ENCODE assay signal across 8 cellular contexts in genomic region chr1:92960395-92961130, GRCh38. TPM values are rescaled to one million over a fixed set of nuclear protein-coding genes. Genes with fewer than 3 reads are reported as not detected.
DNase-seq lines count a peak whose midpoint lies in the region; ATAC-seq, FAIRE-seq and TF ChIP-seq lines count a peak whose summit lies in the region.

No MANE protein-coding gene starts in this region.

- no peak overlapping the region for H3K14ac ChIP-seq in H1 (ENCODE audit: insufficient read length)

- peak overlapping the region; percentile 10 for H2BK120ac ChIP-seq in H1 (replicated peaks; ENCODE audit: low read depth, low read length)

- TF ChIP-seq POLR2A in GM19193 (IDR thresholded peaks at IDR 0.05; ENCODE audit: extremely low read depth, insufficient read depth, insufficient read length) (peak; percentile 42), H1 (IDR thresholded peaks at IDR 0.05; ENCODE audit: control extremely low read depth in 1 of 2, low read depth in 2 of 2, low read length in 2 of 2) (no peak)

- peak overlapping the region; percentile 71 to 82 (median 76) for H3K4me3 ChIP-seq in BLaER1 treated with 17β-estradiol and CSF1 and Interleukin-3, amounts not matched to agents 10 nM and 100 nM
- H3K4me3 ChIP-seq in H1 (ENCODE audit: extremely low read depth in 1 of 4, insufficient read depth in 2 of 4, low read depth in 3 of 4, low read length in 4 of 4), result peak overlapping the region; percentile 55 to 81 (median 63)

- H3K36me3 ChIP-seq in BLaER1 treated with 17β-estradiol and CSF1 and Interleukin-3, amounts not matched to agents 10 nM and 100 nM, result no peaks in the 10 kb centered on the region
- no peaks in the 10 kb centered on the region for H3K36me3 ChIP-seq in H1 (ENCODE audit: control insufficient read depth in 2 of 4, insufficient read depth in 4 of 4, low read length in 3 of 4)

- no peaks in the 10 kb centered on the region for H3K79me1 ChIP-seq in H1 (ENCODE audit: low read depth, low read length)

- CTCF ChIA-PET in activated CD8-positive, alpha-beta T cell treated with anti-CD3 and anti-CD28 coated beads, Interleukin-2, amount 10 ng/mL, durations not matched to agents 7 days and 5 days (lab: Charles Lee), result interaction anchor here (0.6 to 21.8 kb wide), 29 partner anchors 8 to 212 kb away, joined by 3 to 623 read pairs (median 6); partner anchors contain the start of genes MTF2 and RPL5
- CTCF ChIA-PET in H1 (lab: Charles Lee; ENCODE audit: partially characterized antibody), result interaction anchor here (0.6 to 6.9 kb wide), 17 partner anchors 8 to 128 kb away, joined by 3 to 61 read pairs (median 6); partner anchors contain the start of gene RPL5

- peak overlapping the region; percentile 17 to 94 (median 89); a peak in 21 of 22 replicates for H3K27ac ChIP-seq in BLaER1 treated with 17β-estradiol and CSF1 and Interleukin-3, amounts not matched to agents 10 nM and 100 nM
- H3K27ac ChIP-seq in H1 (ENCODE audit: low read depth, low read length), result no peak overlapping the region

- no peak overlapping the region for H3K23ac ChIP-seq in H1 (ENCODE audit: insufficient read length)

- peak overlapping the region; percentile 46; the same call in 1 of the 2 replicates for H2AFZ ChIP-seq in H1 (ENCODE audit: low read length)

- H3K9me3 ChIP-seq in BLaER1 treated with 17β-estradiol and CSF1 and Interleukin-3, amounts not matched to agents 10 nM and 100 nM (replicated peaks in 1 of 11), result no peaks in the 10 kb centered on the region
- H3K9me3 ChIP-seq in H1 (ENCODE audit: insufficient read depth in 2 of 2, low read depth in 1 of 2, low read length in 1 of 2), result no peaks in the 10 kb centered on the region

- peaks cover 10% of the 10 kb centered on the region for H3K36me3 Mint-ChIP-seq in activated CD8-positive, alpha-beta T cell treated with anti-CD3 and anti-CD28 coated beads, Interleukin-2, amount 10 ng/mL, durations not matched to agents 7 days and 5 days (ENCODE audit: low read depth)
- H3K36me3 Mint-ChIP-seq in memory B cell, result peaks cover 2% of the 10 kb centered on the region

- no peaks in the 10 kb centered on the region for H3K27me3 Mint-ChIP-seq in activated CD8-positive, alpha-beta T cell treated with anti-CD3 and anti-CD28 coated beads, Interleukin-2, amount 10 ng/mL, durations not matched to agents 7 days and 5 days (ENCODE audit: low read depth)
- no peaks in the 10 kb centered on the region for H3K27me3 Mint-ChIP-seq in memory B cell

- peak overlapping the region; percentile 96 for H3K27ac Mint-ChIP-seq in activated CD8-positive, alpha-beta T cell treated with anti-CD3 and anti-CD28 coated beads, Interleukin-2, amount 10 ng/mL, durations not matched to agents 7 days and 5 days
- H3K27ac Mint-ChIP-seq in memory B cell, result no peak overlapping the region

- H2AK5ac ChIP-seq in H1 (ENCODE audit: low read depth, low read length), result no peak overlapping the region

- peaks cover 36% of the 10 kb centered on the region for H3K4me1 Mint-ChIP-seq in activated CD8-positive, alpha-beta T cell treated with anti-CD3 and anti-CD28 coated beads, Interleukin-2, amount 10 ng/mL, durations not matched to agents 7 days and 5 days (ENCODE audit: low read depth)
- peaks cover 26% of the 10 kb centered on the region for H3K4me1 Mint-ChIP-seq in memory B cell

- H3K27me3 ChIP-seq in BLaER1 treated with 17β-estradiol and CSF1 and Interleukin-3, amounts not matched to agents 10 nM and 100 nM, result peaks cover 0 to 4% (median 0%) of the 10 kb centered on the region in 11 experiments; a peak in 1 of 22 replicates
- peaks cover 0 to 7% (median 2%) of the 10 kb centered on the region in 4 experiments; a peak in 4 of 7 replicates for H3K27me3 ChIP-seq in H1 (replicated peaks in 1 of 4; ENCODE audit: control insufficient read depth in 3 of 4, extremely low read depth in 1 of 4, insufficient read depth in 3 of 4, low read length in 3 of 4)

- no peak overlapping the region for H2BK5ac ChIP-seq in H1 (ENCODE audit: low read depth, low read length)

- peaks cover 11% of the 10 kb centered on the region for H3K23me2 ChIP-seq in H1 (ENCODE audit: low read depth, low read length)

- H3K9me3 Mint-ChIP-seq in activated CD8-positive, alpha-beta T cell treated with anti-CD3 and anti-CD28 coated beads, Interleukin-2, amount 10 ng/mL, durations not matched to agents 7 days and 5 days (ENCODE audit: insufficient read depth), result no peaks in the 10 kb centered on the region
- H3K9me3 Mint-ChIP-seq in memory B cell, result no peaks in the 10 kb centered on the region

- peak overlapping the region; percentile 25 for H4K91ac ChIP-seq in H1 (replicated peaks; ENCODE audit: insufficient read length, low read length)

- no peak overlapping the region for H3K56ac ChIP-seq in H1 (replicated peaks; ENCODE audit: insufficient read length, low read depth, low read length)

- peak overlapping the region; percentile 4; the same call in 1 of the 2 replicates for H2BK15ac ChIP-seq in H1 (ENCODE audit: low read length)

- no peak overlapping the region for H2BK12ac ChIP-seq in H1 (ENCODE audit: low read depth, low read length)

- peak; percentile 39 for ATAC-seq in HG03432 (IDR thresholded peaks at IDR 0.05; ENCODE audit: unreplicated experiment)
- ATAC-seq in activated CD8-positive, alpha-beta T cell treated with anti-CD3 and anti-CD28 coated beads, Interleukin-2, amount 10 ng/mL, durations not matched to agents 7 days and 5 days, result peak; percentile 54
- peak; percentile 47 for ATAC-seq in memory B cell (ENCODE audit: low read depth)

- H3K4me3 Mint-ChIP-seq in activated CD8-positive, alpha-beta T cell treated with anti-CD3 and anti-CD28 coated beads, Interleukin-2, amount 10 ng/mL, durations not matched to agents 7 days and 5 days, result peak overlapping the region; percentile 92
- peak overlapping the region; percentile 96 for H3K4me3 Mint-ChIP-seq in memory B cell

- DNase-seq in NCI-H526 (lab: John Stamatoyannopoulos, UW) (peak; percentile 45 to 80), H1 (ENCODE audit: low read depth in 1 of 2, low spot score in 2 of 2) (no peak), memory B cell (ENCODE audit: low spot score in 2 of 2) (peak; percentile 52 to 65)
- DNase-seq in activated CD8-positive, alpha-beta T cell treated with anti-CD3 and anti-CD28 coated beads, Interleukin-2, amount 10 ng/mL, durations not matched to agents 7 days and 5 days, result peak; percentile 81
- DNase-seq in stimulated activated CD8-positive, alpha-beta memory T cell treated with anti-CD3 and anti-CD28 coated beads, Interleukin-15, amount 100 ng/mL, for 1 hour (ENCODE audit: low read depth), result peak; percentile 27

- POLR2A ChIA-PET in activated CD8-positive, alpha-beta T cell treated with anti-CD3 and anti-CD28 coated beads, Interleukin-2, amount 10 ng/mL, durations not matched to agents 7 days and 5 days (lab: Charles Lee), result interaction anchor here (0.7 to 3.9 kb wide), 17 partner anchors 10 to 385 kb away, joined by 3 to 64 read pairs (median 11); partner anchors contain the start of genes DR1, MTF2 and RPL5
- POLR2A ChIA-PET in H1 (lab: Charles Lee; ENCODE audit: partially characterized antibody), result interaction anchor here (1.0 to 2.7 kb wide), 6 partner anchors 10 to 129 kb away, joined by 3 to 16 read pairs (median 8); partner anchors contain the start of genes MTF2 and RPL5

- H3K18ac ChIP-seq in H1 (ENCODE audit: extremely low read depth, low read length), result peak overlapping the region; percentile 17

- H4K8ac ChIP-seq in H1 (ENCODE audit: extremely low read depth, insufficient read depth, low read length), result peak overlapping the region; percentile 91; the same call in 1 of the 2 replicates

- H4K5ac ChIP-seq in H1 (ENCODE audit: insufficient read length, low read depth, low read length), result peak overlapping the region; percentile 16

- H3K4ac ChIP-seq in H1 (replicated peaks; ENCODE audit: insufficient read length, low read depth, low read length), result no peak overlapping the region

- no peaks in the 10 kb centered on the region for H3K79me2 ChIP-seq in H1 (ENCODE audit: control insufficient read depth in 1 of 2, insufficient read depth in 2 of 2, low read length in 2 of 2)

- peak overlapping the region; percentile 80 to 93 (median 90) for H3K9ac ChIP-seq in BLaER1 treated with 17β-estradiol and CSF1 and Interleukin-3, amounts not matched to agents 10 nM and 100 nM
- peak overlapping the region in 3 of 4 experiments; percentile 15 to 52 (median 34); a peak in 3 of 7 replicates for H3K9ac ChIP-seq in H1 (replicated peaks in 1 of 4; ENCODE audit: extremely low read depth in 1 of 4, low read depth in 3 of 4, low read length in 3 of 4)

- TF ChIP-seq RAD21 in H1 (IDR thresholded peaks at IDR 0.05 in 1 of 2, conservative IDR thresholded peaks at IDR 0.05 in 1 of 2; ENCODE audit: low read depth in 2 of 2, low read length in 2 of 2), result peak; percentile 55 to 65

- TF ChIP-seq CTCF in H1 (IDR thresholded peaks at IDR 0.05; ENCODE audit: control extremely low read depth in 1 of 3, insufficient read depth in 1 of 3, low read depth in 1 of 3, low read length in 3 of 3), result peak; percentile 57 to 69 (median 59)

- WGBS in H1 (ENCODE audit: extremely low coverage in 1 of 2, insufficient coverage in 1 of 2, insufficient read length in 1 of 2, insufficient replicate concordance in 2 of 2, low coverage in 1 of 2, low lambda C conversion rate in 2 of 2, missing lambda C conversion rate in 1 of 2), 2 experiments, result 3% methylated on average over 42 of the region's 44 CpGs; no CpG with 5 or more reads in 1 of the 2 experiments

- H3K4me1 ChIP-seq in BLaER1 treated with 17β-estradiol and CSF1 and Interleukin-3, amounts not matched to agents 10 nM and 100 nM, result peaks cover 24 to 35% (median 31%) of the 10 kb centered on the region in 10 experiments
- peaks cover 0 to 4% (median 1%) of the 10 kb centered on the region in 4 experiments; a peak in 4 of 7 replicates for H3K4me1 ChIP-seq in H1 (replicated peaks in 1 of 4; ENCODE audit: control insufficient read depth in 3 of 4, insufficient read depth in 4 of 4, low read length in 3 of 4)

- peak; percentile 55 for FAIRE-seq in H1 (lab: Jason Lieb, UNC)

- 0 out of 22 replicates have a peak, but pooled peaks cover 0 to 5% (median 0%) of the 10 kb centered on the region in 11 experiments for H4K20me1 ChIP-seq in BLaER1 treated with 17β-estradiol and CSF1 and Interleukin-3, amounts not matched to agents 10 nM and 100 nM
- no peaks in the 10 kb centered on the region for H4K20me1 ChIP-seq in H1 (replicated peaks in 1 of 2; ENCODE audit: control insufficient read depth in 1 of 2, insufficient read depth in 2 of 2, low read length in 2 of 2)

- H2BK20ac ChIP-seq in H1 (ENCODE audit: low read length), result peak overlapping the region; percentile 21; the same call in 1 of the 2 replicates

- no peak for TF ChIP-seq EP300 in H1 (IDR thresholded peaks at IDR 0.05; ENCODE audit: borderline replicate concordance in 1 of 2, low read depth in 2 of 2, low read length in 2 of 2)

- H3K4me2 ChIP-seq in BLaER1 treated with 17β-estradiol and CSF1 and Interleukin-3, amounts not matched to agents 10 nM and 100 nM, result peak overlapping the region; percentile 82 to 97 (median 91)
- H3K4me2 ChIP-seq in H1 (ENCODE audit: insufficient read depth in 1 of 2, low read depth in 2 of 2, low read length in 2 of 2), result peak overlapping the region; percentile 84 to 95

RNA-seq across cellular contexts. Expression of gene DIPK1A, which starts 0.7 kb away (rescaled TPM):
- 10 to 100 TPM; 13.1 to 14.4 TPM for total RNA-seq in activated CD8-positive, alpha-beta T cell treated with anti-CD3 and anti-CD28 coated beads, Interleukin-2, amount 10 ng/mL, durations not matched to agents 7 days and 5 days
- total RNA-seq in H1 (2021; fragmentation: NEBNext Ultra II Directional; extraction: Animal tissue kit (Norgen Biotek cat#: 25700)), result 4.8 and 5.0 TPM in 2 replicates
- polyA plus RNA-seq in H1 (2011; rRNA removed), result 1.2 and 2.5 TPM in 2 replicates
- polyA plus RNA-seq in H1 (2011; cell fraction: cytosol; rRNA removed), result 2.9 TPM
- 0.56 TPM for polyA plus RNA-seq in H1 (2011; cell fraction: nucleus; rRNA removed)
- polyA plus RNA-seq in H1 (2012, experiment 1 of 2), result 3.6 to 5.2 TPM (median 4.4 TPM) in 4 replicates
- 0.60 TPM for polyA plus RNA-seq in H1 (2012, experiment 2 of 2)
- polyA plus RNA-seq in H1 (2013, experiment 1 of 2), result 5.1 TPM
- polyA plus RNA-seq in H1 (2013, experiment 2 of 2), result 7.2 TPM
- 2.7 and 3.1 TPM in 2 replicates for polyA minus RNA-seq in H1 (2011; rRNA and poly(A)+ RNA removed)
- polyA minus RNA-seq in H1 (2011; cell fraction: cytosol; rRNA and poly(A)+ RNA removed), result 2.0 TPM
- 2.1 TPM for polyA minus RNA-seq in H1 (2011; cell fraction: nucleus; rRNA and poly(A)+ RNA removed)

Comparison
In these comparisons a context has a peak if more than half of its experiments do, and no peak if none do; other contexts are left out.
1. DNase-seq: peak in NCI-H526 (2 of 2), activated CD8-positive, alpha-beta T cell treated with anti-CD3 and anti-CD28 coated beads, Interleukin-2, amount 10 ng/mL, durations not matched to agents 7 days and 5 days (single experiment), memory B cell (2 of 2) and stimulated activated CD8-positive, alpha-beta memory T cell treated with anti-CD3 and anti-CD28 coated beads, Interleukin-15, amount 100 ng/mL, for 1 hour (single experiment); none in H1 (0 of 2).
2. Peak in every context shown above with its lines, with median percentiles within 50 percentile points of each other: ATAC-seq.